Comparison of ENCODE assay signal across 11 cellular contexts in genomic region chr11:84398017-84398626, GRCh38.
DNase-seq lines count a peak whose midpoint lies in the region; ATAC-seq, FAIRE-seq and TF ChIP-seq lines count a peak whose summit lies in the region.
"Had no signal": no experiment of that assay in that cellular context is flagged by ENCODE, and none has a peak within 500 bp of the region (broad histone marks: within the 10 kb centered on the region; RNA-seq: fewer than 3 reads in every experiment).

No MANE protein-coding gene starts in this region.

- TF ChIP-seq CTCF in D721Med (IDR thresholded peaks at IDR 0.05; ENCODE audit: insufficient read depth, missing control alignments) (peak; percentile 79), left lung (IDR thresholded peaks at IDR 0.05) (no peak)

- DNase-seq in D721Med (ENCODE audit: insufficient read length, low spot score) (no peak), SK-N-DZ (ENCODE audit: low spot score) (peak; percentile 68), left lung (no peak), hepatic stellate cell (ENCODE audit: low spot score) (no peak), cerebellar nuclear complex (lab: John Stamatoyannopoulos, UW) (no peak)
- DNase-seq in Jurkat, Clone E6-1 (ENCODE audit: low read depth, low spot score): peak; percentile 6
- DNase-seq in activated CD4-positive, alpha-beta T cell treated with anti-CD3 and anti-CD28 coated beads, Interleukin-2, amount 10 ng/mL, durations not matched to agents 24 days and 14 days: no peak
- DNase-seq: activated naive CD4-positive, alpha-beta T cell treated with anti-CD3 and anti-CD28 coated beads, Interleukin-2, amount 10 ng/mL, durations not matched to agents 7 days and 5 days; NCI-H1092 treated with DMSO at 0.1 percent for 48 hours had no signal

- no peaks in the 10 kb centered on the region for H3K27me3 ChIP-seq in left lung

- H3K4me3 Mint-ChIP-seq in activated CD4-positive, alpha-beta T cell treated with anti-CD3 and anti-CD28 coated beads, Interleukin-2, amount 10 ng/mL, durations not matched to agents 24 days and 14 days: no peak overlapping the region
- H3K4me3 Mint-ChIP-seq: activated naive CD4-positive, alpha-beta T cell treated with anti-CD3 and anti-CD28 coated beads, Interleukin-2, amount 10 ng/mL, durations not matched to agents 7 days and 5 days; memory B cell had no signal

- no peak overlapping the region for H3K27ac Mint-ChIP-seq in activated CD4-positive, alpha-beta T cell treated with anti-CD3 and anti-CD28 coated beads, Interleukin-2, amount 10 ng/mL, durations not matched to agents 24 days and 14 days
- H3K27ac Mint-ChIP-seq: activated naive CD4-positive, alpha-beta T cell treated with anti-CD3 and anti-CD28 coated beads, Interleukin-2, amount 10 ng/mL, durations not matched to agents 7 days and 5 days; memory B cell had no signal

- H3K36me3 Mint-ChIP-seq in activated CD4-positive, alpha-beta T cell treated with anti-CD3 and anti-CD28 coated beads, Interleukin-2, amount 10 ng/mL, durations not matched to agents 24 days and 14 days (ENCODE audit: low read depth): no peaks in the 10 kb centered on the region
- H3K36me3 Mint-ChIP-seq: activated naive CD4-positive, alpha-beta T cell treated with anti-CD3 and anti-CD28 coated beads, Interleukin-2, amount 10 ng/mL, durations not matched to agents 7 days and 5 days; memory B cell had no signal

- H3K27ac ChIP-seq in left lung: no peak overlapping the region

- no peaks in the 10 kb centered on the region for H3K4me1 ChIP-seq in left lung

- H3K4me3 ChIP-seq in Jurkat, Clone E6-1 (ENCODE audit: low read length): no peak overlapping the region
- H3K4me3 ChIP-seq in left lung: no peak overlapping the region

- ATAC-seq in left lung: peak; percentile 56
- no peak for ATAC-seq in GM21528 (IDR thresholded peaks at IDR 0.05; ENCODE audit: low FRiP score, unreplicated experiment)

- H3K4me1 Mint-ChIP-seq in activated CD4-positive, alpha-beta T cell treated with anti-CD3 and anti-CD28 coated beads, Interleukin-2, amount 10 ng/mL, durations not matched to agents 24 days and 14 days: no peaks in the 10 kb centered on the region
- H3K4me1 Mint-ChIP-seq: activated naive CD4-positive, alpha-beta T cell treated with anti-CD3 and anti-CD28 coated beads, Interleukin-2, amount 10 ng/mL, durations not matched to agents 7 days and 5 days; memory B cell had no signal

- intact Hi-C loops in left lung (cut with DNase I): no loop called here
- intact Hi-C loops in activated CD4-positive, alpha-beta T cell treated with anti-CD3 and anti-CD28 coated beads, Interleukin-2, amount 10 ng/mL, durations not matched to agents 24 days and 14 days (cut with micrococcal nuclease): no loop called here

- FAIRE-seq in D721Med (lab: Jason Lieb, UNC): peak; percentile 76

- H3K9me3 Mint-ChIP-seq in activated CD4-positive, alpha-beta T cell treated with anti-CD3 and anti-CD28 coated beads, Interleukin-2, amount 10 ng/mL, durations not matched to agents 24 days and 14 days: no peaks in the 10 kb centered on the region
- H3K9me3 Mint-ChIP-seq: activated naive CD4-positive, alpha-beta T cell treated with anti-CD3 and anti-CD28 coated beads, Interleukin-2, amount 10 ng/mL, durations not matched to agents 7 days and 5 days; memory B cell had no signal

- H3K36me3 ChIP-seq in left lung: no peaks in the 10 kb centered on the region

- H3K27me3 Mint-ChIP-seq in activated CD4-positive, alpha-beta T cell treated with anti-CD3 and anti-CD28 coated beads, Interleukin-2, amount 10 ng/mL, durations not matched to agents 24 days and 14 days: no peaks in the 10 kb centered on the region
- H3K27me3 Mint-ChIP-seq: activated naive CD4-positive, alpha-beta T cell treated with anti-CD3 and anti-CD28 coated beads, Interleukin-2, amount 10 ng/mL, durations not matched to agents 7 days and 5 days had no signal

- H3K9me3 ChIP-seq in left lung: no peaks in the 10 kb centered on the region

Comparison
In these comparisons a context has a peak if more than half of its experiments do, and no peak if none do; other contexts are left out.
1. DNase-seq: peak in Jurkat, Clone E6-1 (single experiment) and SK-N-DZ (single experiment); none in D721Med (single experiment), left lung (0 of 2), activated CD4-positive, alpha-beta T cell treated with anti-CD3 and anti-CD28 coated beads, Interleukin-2, amount 10 ng/mL, durations not matched to agents 24 days and 14 days (single experiment), hepatic stellate cell (single experiment) and cerebellar nuclear complex (0 of 2).